1 cellular context compared by ENCODE assay signal in the genomic region with DNA sequence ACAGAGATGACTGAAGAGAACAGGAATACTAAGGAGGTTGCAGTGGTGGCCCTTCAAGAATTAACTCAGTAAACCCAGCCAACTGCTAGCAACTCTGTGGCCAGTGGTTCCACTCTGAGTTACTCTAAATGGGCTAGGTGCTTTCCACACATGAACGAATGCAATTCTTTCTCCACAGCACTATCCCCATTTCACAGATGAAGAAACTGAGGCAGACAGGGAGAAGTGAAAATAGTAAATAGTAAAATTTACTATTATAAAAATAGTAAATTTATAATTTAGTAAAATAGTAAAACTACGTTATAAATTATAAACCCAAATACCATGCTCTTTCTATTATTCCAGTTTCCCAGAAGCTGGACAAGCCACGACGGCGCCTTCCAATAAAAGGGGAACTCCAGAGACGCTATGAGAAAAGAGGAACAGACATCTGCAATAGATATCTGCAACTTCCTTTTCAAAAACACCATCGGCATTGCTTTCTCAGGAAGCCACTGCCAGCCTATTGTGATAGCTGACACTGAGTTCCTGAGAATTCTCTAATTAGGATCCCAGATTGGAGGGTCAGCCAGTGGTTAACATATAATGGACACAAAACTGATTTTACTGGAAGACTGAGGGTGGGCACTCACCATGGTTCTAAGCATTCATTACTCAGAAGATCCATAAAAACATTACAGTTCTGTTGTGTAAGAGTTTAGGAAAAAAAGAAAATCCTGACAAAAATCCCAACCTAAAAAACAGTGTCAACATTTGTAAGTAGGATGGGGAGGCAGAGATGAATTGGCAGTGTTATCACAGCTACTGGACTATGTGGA.
TF ChIP-seq lines count a peak whose summit lies in the region.

No MANE protein-coding gene starts in this region.

TF ChIP-seq in HepG2, 621 proteins besides CTCF, POLR2A, EP300 and RAD21:
- TF ChIP-seq ZNF629 (CRISPR knock-in tag; conservative IDR thresholded peaks at IDR 0.05) (peak; percentile 78), ZNF225 (CRISPR knock-in tag; IDR thresholded peaks at IDR 0.05) (no peak)
- TF ChIP-seq, protein P1, sequence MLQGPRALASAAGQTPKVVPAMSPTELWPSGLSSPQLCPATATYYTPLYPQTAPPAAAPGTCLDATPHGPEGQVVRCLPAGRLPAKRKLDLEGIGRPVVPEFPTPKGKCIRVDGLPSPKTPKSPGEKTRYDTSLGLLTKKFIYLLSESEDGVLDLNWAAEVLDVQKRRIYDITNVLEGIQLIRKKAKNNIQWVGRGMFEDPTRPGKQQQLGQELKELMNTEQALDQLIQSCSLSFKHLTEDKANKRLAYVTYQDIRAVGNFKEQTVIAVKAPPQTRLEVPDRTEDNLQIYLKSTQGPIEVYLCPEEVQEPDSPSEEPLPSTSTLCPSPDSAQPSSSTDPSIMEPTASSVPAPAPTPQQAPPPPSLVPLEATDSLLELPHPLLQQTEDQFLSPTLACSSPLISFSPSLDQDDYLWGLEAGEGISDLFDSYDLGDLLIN (CRISPR knock-in tag; IDR thresholded peaks at IDR 0.05; ENCODE audit: borderline replicate concordance): no peak
